ENCODE assay signal across 8 cellular contexts in the genomic region with DNA sequence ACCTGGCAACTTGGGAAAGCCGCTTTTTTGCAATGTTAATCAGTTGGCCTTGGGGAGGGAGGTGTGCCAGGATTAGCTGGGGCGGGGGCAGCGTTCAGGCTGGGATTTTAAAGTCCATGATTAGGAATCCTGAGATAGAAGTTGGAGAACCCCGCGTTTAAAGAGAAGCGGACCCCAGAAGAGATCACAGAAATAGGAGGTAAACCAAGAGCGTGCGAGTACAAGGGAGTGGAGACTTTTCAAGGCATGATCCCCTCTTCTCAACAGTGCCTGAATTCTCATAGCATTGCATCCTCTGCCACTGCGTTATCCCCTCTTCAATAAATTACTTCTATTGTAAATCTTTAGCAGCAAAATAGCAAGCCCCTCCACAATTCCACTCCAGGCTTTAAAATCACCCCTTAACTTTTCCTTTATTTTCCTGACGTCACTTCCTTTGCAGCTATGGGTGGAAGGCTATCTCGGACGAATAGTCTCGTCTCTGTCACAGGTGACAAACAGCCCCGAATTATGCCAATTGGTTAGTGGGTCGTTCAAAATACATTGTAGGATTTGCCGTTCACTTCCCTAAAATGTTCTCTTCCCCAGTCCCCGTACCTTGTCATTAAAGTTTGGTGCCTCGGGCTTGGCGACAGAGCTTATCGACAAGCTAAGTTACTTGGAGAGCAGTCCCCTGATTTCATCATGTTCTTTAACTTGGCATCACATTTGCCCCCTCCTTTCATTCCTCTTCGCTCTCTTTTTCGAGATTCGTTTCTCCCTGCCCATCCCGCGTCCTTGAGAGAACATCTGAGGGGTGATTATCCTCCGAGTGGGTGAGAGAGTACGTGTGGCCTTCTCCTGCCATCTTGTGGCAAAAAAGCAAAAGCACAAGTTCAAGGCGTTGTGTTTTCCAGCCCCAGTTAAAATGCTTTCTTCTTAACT. TPM values are rescaled to one million over a fixed set of nuclear protein-coding genes. Genes with fewer than 3 reads are reported as not detected.
DNase-seq lines count a peak whose midpoint lies in the region; ATAC-seq and TF ChIP-seq lines count a peak whose summit lies in the region.

No MANE protein-coding gene starts in this region.

- TSS peak; percentile 84 for BruUV-seq in Panc1 (replicated peaks; lab: Mats Ljungman, UMichigan)

- H3K4me1 ChIP-seq in Panc1 (ENCODE audit: control insufficient read depth, insufficient read depth, low read length) (peaks cover 21% of the 10 kb centered on the region), foreskin keratinocyte (no peaks in the 10 kb centered on the region)

- H3K27me3 Mint-ChIP-seq in nephron progenitor cell (ENCODE audit: low read depth, poor library complexity), result peaks cover 7% of the 10 kb centered on the region

- POLR2A ChIA-PET in Panc1 (lab: Charles Lee), result interaction anchor here (0.6 to 5.2 kb wide), 6 partner anchors 18 to 886 kb away, joined by 3 to 119 read pairs (median 29); a partner anchor contains a TSS

- H3K36me3 Mint-ChIP-seq in nephron progenitor cell (ENCODE audit: low read depth), result no peaks in the 10 kb centered on the region

- H3K27ac ChIP-seq in Panc1 (ENCODE audit: low read length) (peak overlapping the region; percentile 98), foreskin keratinocyte (peak overlapping the region; percentile 53)

- no peak overlapping the region for H3K4me3 Mint-ChIP-seq in nephron progenitor cell

- intact Hi-C loops in Panc1 (cut with micrococcal nuclease; ENCODE audit: unreplicated experiment), result loop anchor here (5.0 kb wide), 1 partner anchor 1773 kb away; a partner anchor contains a TSS

- in situ Hi-C loops in Panc1 (cut with HindIII; ENCODE audit: low pct_unique_long_range_greater_than_20kb, low sequenced_read_pairs), result no loop called here

- H3K27me3 ChIP-seq in Panc1 (ENCODE audit: control insufficient read depth, insufficient read depth, low read length) (no peaks in the 10 kb centered on the region), foreskin keratinocyte (no peaks in the 10 kb centered on the region)

- DNase-seq in ELR (ENCODE audit: low read depth), result peak; percentile 92
- DNase-seq in Kasumi-1 (lab: John Stamatoyannopoulos, UW), result peak; percentile 92 to 94
- DNase-seq in Panc1 (ENCODE audit: low read depth, low spot score), result peak; percentile 71
- peak; percentile 39 for DNase-seq in activated gamma-delta T cell treated with anti-CD3 and anti-CD28 coated beads, Interleukin-2, amount 50 U/mL, for 16 hours (ENCODE audit: low read depth)
- DNase-seq in foreskin keratinocyte, result peak; percentile 60 to 77
- peak; percentile 55 for DNase-seq in nephron progenitor cell
- peak; percentile 70 for DNase-seq in ureter (ENCODE audit: low spot score)

- no peaks in the 10 kb centered on the region for H3K9me3 Mint-ChIP-seq in nephron progenitor cell

- H3K4me3 ChIP-seq in Panc1 (ENCODE audit: low read depth in 2 of 2, low read length in 2 of 2), result peak overlapping the region; percentile 87 to 90

- H3K9me3 ChIP-seq in Panc1 (ENCODE audit: control insufficient read depth, insufficient read depth, low read depth, low read length), result no peaks in the 10 kb centered on the region

- peaks cover 11% of the 10 kb centered on the region for H3K4me1 Mint-ChIP-seq in nephron progenitor cell

- H3K36me3 ChIP-seq in Panc1 (ENCODE audit: control insufficient read depth, insufficient read depth, low read length), result peaks cover 5% of the 10 kb centered on the region; the same call in 1 of the 2 replicates

- H3K27ac Mint-ChIP-seq in nephron progenitor cell, result no peak overlapping the region

- ATAC-seq in Panc1, result peak; percentile 19; the same call in 1 of the 2 replicates
- peak; percentile 31 for ATAC-seq in foreskin keratinocyte
- ATAC-seq in GM18858 (IDR thresholded peaks at IDR 0.05; ENCODE audit: unreplicated experiment), result no peak

- CTCF ChIA-PET in Panc1 (lab: Charles Lee), result interaction anchor here (0.7 to 1.6 kb wide), 3 partner anchors 58 to 461 kb away, joined by 3 to 4 read pairs (median 4); no protein-coding TSS in a partner anchor

- peak; percentile 88 for TF ChIP-seq CTCF in Panc1 (IDR thresholded peaks at IDR 0.05)
- TF ChIP-seq CTCF in foreskin keratinocyte (conservative IDR thresholded peaks at IDR 0.05), result peak; percentile 85
- TF ChIP-seq CTCF in nephron progenitor cell (IDR thresholded peaks at IDR 0.05), result peak; percentile 61

RNA-seq across cellular contexts. Expression of gene OR2B2, which starts 17.1 kb away (rescaled TPM):
- not detected for total RNA-seq in Panc1 (2021; ENCODE audit: unreplicated experiment)
- polyA plus RNA-seq in Panc1 (2012; ENCODE audit: insufficient read length), result not detected
- not detected in 2 replicates for total RNA-seq in foreskin keratinocyte
- polyA plus RNA-seq in foreskin keratinocyte, result not detected in 2 replicates
- total RNA-seq in ureter, result not detected

Comparison
In these comparisons a context has a peak if more than half of its experiments do, and no peak if none do; other contexts are left out.
1. DNase-seq: peak in every context shown above with its lines; median percentile 93 in Kasumi-1; 92 in ELR; 71 in Panc1; 70 in ureter; 68 in foreskin keratinocyte; 55 in nephron progenitor cell; 39 in activated gamma-delta T cell treated with anti-CD3 and anti-CD28 coated beads, Interleukin-2, amount 50 U/mL, for 16 hours.